Comparison of ENCODE assay signal across 1 cellular context in the genomic region with DNA sequence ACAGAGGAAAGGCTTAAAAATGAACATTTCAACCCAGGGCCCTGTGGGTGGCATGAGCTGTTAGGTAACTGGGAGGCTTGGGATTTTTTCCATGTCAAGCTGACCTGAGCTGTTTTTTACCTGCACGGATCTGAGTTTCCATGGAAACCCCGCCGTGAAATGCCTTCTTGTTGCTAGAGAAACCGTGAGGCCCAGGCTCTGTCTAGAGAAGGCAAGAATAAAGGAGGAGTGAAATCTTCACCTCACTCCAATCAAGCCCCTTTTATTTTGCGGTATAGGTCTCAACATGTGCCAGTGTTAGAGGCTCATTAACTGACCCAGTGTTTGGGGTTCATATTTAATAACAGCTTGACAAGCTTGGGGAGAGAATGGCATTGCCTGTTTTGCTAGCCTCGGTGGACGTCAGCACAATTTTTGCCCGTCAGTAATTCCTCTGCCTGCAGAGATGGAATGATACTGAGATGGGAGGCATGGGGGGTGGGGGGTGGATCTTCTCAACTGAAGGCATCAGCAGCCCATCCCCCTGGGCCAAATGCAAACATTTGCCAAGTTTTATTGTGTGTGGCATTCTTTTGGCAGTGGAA.
TF ChIP-seq lines count a peak whose summit lies in the region.

No MANE protein-coding gene starts in this region.

TF ChIP-seq in WTC11, 78 proteins besides CTCF, POLR2A, EP300 and RAD21:
- TF ChIP-seq, protein P1, sequence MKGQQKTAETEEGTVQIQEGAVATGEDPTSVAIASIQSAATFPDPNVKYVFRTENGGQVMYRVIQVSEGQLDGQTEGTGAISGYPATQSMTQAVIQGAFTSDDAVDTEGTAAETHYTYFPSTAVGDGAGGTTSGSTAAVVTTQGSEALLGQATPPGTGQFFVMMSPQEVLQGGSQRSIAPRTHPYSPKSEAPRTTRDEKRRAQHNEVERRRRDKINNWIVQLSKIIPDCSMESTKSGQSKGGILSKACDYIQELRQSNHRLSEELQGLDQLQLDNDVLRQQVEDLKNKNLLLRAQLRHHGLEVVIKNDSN (CRISPR knock-in tag; IDR thresholded peaks at IDR 0.05) = no peak
- TF ChIP-seq EMX1 (CRISPR knock-in tag; IDR thresholded peaks at IDR 0.05) = no peak
- no peak for TF ChIP-seq USF2 (CRISPR knock-in tag; IDR thresholded peaks at IDR 0.05)
- TF ChIP-seq SMAD3 (CRISPR knock-in tag; IDR thresholded peaks at IDR 0.05; ENCODE audit: borderline replicate concordance) = no peak
- no peak for TF ChIP-seq NFE2L1 (CRISPR knock-in tag; IDR thresholded peaks at IDR 0.05)
- no peak for TF ChIP-seq TEAD4 (CRISPR knock-in tag; IDR thresholded peaks at IDR 0.05)
- no peak for TF ChIP-seq ERG (CRISPR knock-in tag; IDR thresholded peaks at IDR 0.05)
- no peak for TF ChIP-seq ETV6 (CRISPR knock-in tag; IDR thresholded peaks at IDR 0.05)
- TF ChIP-seq ZNF219 (CRISPR knock-in tag; IDR thresholded peaks at IDR 0.05; ENCODE audit: borderline replicate concordance) = no peak
- no peak for TF ChIP-seq NR1H2 (CRISPR knock-in tag; IDR thresholded peaks at IDR 0.05)
- no peak for TF ChIP-seq NR2C2 (CRISPR knock-in tag; IDR thresholded peaks at IDR 0.05)
- TF ChIP-seq ZNF512 (CRISPR knock-in tag; IDR thresholded peaks at IDR 0.05; ENCODE audit: borderline replicate concordance) = no peak
- TF ChIP-seq, protein P2, sequence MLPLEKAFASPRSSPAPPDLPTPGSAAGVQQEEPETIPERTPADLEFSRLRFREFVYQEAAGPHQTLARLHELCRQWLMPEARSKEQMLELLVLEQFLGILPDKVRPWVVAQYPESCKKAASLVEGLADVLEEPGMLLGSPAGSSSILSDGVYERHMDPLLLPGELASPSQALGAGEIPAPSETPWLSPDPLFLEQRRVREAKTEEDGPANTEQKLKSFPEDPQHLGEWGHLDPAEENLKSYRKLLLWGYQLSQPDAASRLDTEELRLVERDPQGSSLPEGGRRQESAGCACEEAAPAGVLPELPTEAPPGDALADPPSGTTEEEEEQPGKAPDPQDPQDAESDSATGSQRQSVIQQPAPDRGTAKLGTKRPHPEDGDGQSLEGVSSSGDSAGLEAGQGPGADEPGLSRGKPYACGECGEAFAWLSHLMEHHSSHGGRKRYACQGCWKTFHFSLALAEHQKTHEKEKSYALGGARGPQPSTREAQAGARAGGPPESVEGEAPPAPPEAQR (CRISPR knock-in tag; IDR thresholded peaks at IDR 0.05) = no peak
- no peak for TF ChIP-seq ZNF263 (CRISPR knock-in tag; IDR thresholded peaks at IDR 0.05; ENCODE audit: low read depth)
- TF ChIP-seq NR3C1 (CRISPR knock-in tag; conservative IDR thresholded peaks at IDR 0.05; ENCODE audit: low read depth) = no peak
- TF ChIP-seq IRF1 (CRISPR knock-in tag; IDR thresholded peaks at IDR 0.05) = no peak
- TF ChIP-seq, protein P3, sequence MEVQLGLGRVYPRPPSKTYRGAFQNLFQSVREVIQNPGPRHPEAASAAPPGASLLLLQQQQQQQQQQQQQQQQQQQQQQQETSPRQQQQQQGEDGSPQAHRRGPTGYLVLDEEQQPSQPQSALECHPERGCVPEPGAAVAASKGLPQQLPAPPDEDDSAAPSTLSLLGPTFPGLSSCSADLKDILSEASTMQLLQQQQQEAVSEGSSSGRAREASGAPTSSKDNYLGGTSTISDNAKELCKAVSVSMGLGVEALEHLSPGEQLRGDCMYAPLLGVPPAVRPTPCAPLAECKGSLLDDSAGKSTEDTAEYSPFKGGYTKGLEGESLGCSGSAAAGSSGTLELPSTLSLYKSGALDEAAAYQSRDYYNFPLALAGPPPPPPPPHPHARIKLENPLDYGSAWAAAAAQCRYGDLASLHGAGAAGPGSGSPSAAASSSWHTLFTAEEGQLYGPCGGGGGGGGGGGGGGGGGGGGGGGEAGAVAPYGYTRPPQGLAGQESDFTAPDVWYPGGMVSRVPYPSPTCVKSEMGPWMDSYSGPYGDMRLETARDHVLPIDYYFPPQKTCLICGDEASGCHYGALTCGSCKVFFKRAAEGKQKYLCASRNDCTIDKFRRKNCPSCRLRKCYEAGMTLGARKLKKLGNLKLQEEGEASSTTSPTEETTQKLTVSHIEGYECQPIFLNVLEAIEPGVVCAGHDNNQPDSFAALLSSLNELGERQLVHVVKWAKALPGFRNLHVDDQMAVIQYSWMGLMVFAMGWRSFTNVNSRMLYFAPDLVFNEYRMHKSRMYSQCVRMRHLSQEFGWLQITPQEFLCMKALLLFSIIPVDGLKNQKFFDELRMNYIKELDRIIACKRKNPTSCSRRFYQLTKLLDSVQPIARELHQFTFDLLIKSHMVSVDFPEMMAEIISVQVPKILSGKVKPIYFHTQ (CRISPR knock-in tag; IDR thresholded peaks at IDR 0.05) = no peak
- TF ChIP-seq OVOL2 (CRISPR knock-in tag; IDR thresholded peaks at IDR 0.05; ENCODE audit: borderline replicate concordance) = no peak
- no peak for TF ChIP-seq MXD4 (CRISPR knock-in tag; IDR thresholded peaks at IDR 0.05; ENCODE audit: borderline replicate concordance)
- TF ChIP-seq CDX4 (CRISPR knock-in tag; IDR thresholded peaks at IDR 0.05; ENCODE audit: borderline replicate concordance) = no peak
